Comparison of ENCODE assay signal across 18 cellular contexts in genomic region chr9:131260751-131261452, GRCh38. TPM values are rescaled to one million over a fixed set of nuclear protein-coding genes. Genes with fewer than 3 reads are reported as not detected.
DNase-seq lines count a peak whose midpoint lies in the region; ATAC-seq and TF ChIP-seq lines count a peak whose summit lies in the region.
"Had no signal": no experiment of that assay in that cellular context is flagged by ENCODE, and none has a peak within 500 bp of the region (broad histone marks: within the 10 kb centered on the region; RNA-seq: fewer than 3 reads in every experiment).

No MANE protein-coding gene starts in this region.

- H3K4me1 Mint-ChIP-seq in activated naive CD4-positive, alpha-beta T cell treated with anti-CD3 and anti-CD28 coated beads, Interleukin-2, amount 50 U/mL, for 24 hours, result peaks cover 65% of the 10 kb centered on the region
- peaks cover 64% of the 10 kb centered on the region for H3K4me1 Mint-ChIP-seq in activated naive CD4-positive, alpha-beta T cell treated with anti-CD3 and anti-CD28 coated beads for 36 hours (ENCODE audit: low read depth)
- H3K4me1 Mint-ChIP-seq in endothelial cell (ENCODE audit: unreplicated experiment), result peaks cover 22% of the 10 kb centered on the region
- peaks cover 8% of the 10 kb centered on the region for H3K4me1 Mint-ChIP-seq in neural crest cell
- peaks cover 63% of the 10 kb centered on the region for H3K4me1 Mint-ChIP-seq in activated CD4-positive, alpha-beta T cell treated with anti-CD3 and anti-CD28 coated beads for 36 hours

- no peak for DNase-seq in activated naive CD4-positive, alpha-beta T cell treated with anti-CD3 and anti-CD28 coated beads for 36 hours
- DNase-seq in H7 (peak; percentile 62), endothelial cell (ENCODE audit: low spot score) (no peak), neural crest cell (ENCODE audit: low read depth, low spot score) (no peak), SIG-M5 treated with dmso at 0.1 percent for 504 hours (lab: John Stamatoyannopoulos, UW; ENCODE audit: unreplicated experiment) (no peak), NCI-H187 (lab: John Stamatoyannopoulos, UW) (no peak)
- no peak for DNase-seq in activated CD4-positive, alpha-beta T cell treated with anti-CD3 and anti-CD28 coated beads for 36 hours
- DNase-seq: activated gamma-delta T cell; DMS153; NCI-H1417; NCI-H524 treated with DMSO at 0.1 percent for 48 hours; SK-N-SH; stimulated activated CD8-positive, alpha-beta memory T cell treated with anti-CD3 and anti-CD28 coated beads, Interleukin-4, amount 100 ng/mL, for 48 hours; substantia nigra had no signal

- CTCF ChIA-PET in activated naive CD4-positive, alpha-beta T cell treated with anti-CD3 and anti-CD28 coated beads for 36 hours (lab: Charles Lee), result no interaction called here
- CTCF ChIA-PET in activated CD4-positive, alpha-beta T cell treated with anti-CD3 and anti-CD28 coated beads for 36 hours (lab: Charles Lee), result no interaction called here

- no peak for ATAC-seq in activated CD4-positive, alpha-beta T cell treated with anti-CD3 and anti-CD28 coated beads for 36 hours
- ATAC-seq: A549; activated CD4-positive, CD25-positive, alpha-beta regulatory T cell treated with anti-CD3 and anti-CD28 coated beads, Interleukin-2, amount 50 U/mL, for 24 hours; right lobe of liver had no signal

- no peaks in the 10 kb centered on the region for H3K9me3 Mint-ChIP-seq in activated naive CD4-positive, alpha-beta T cell treated with anti-CD3 and anti-CD28 coated beads, Interleukin-2, amount 50 U/mL, for 24 hours
- H3K9me3 Mint-ChIP-seq in activated naive CD4-positive, alpha-beta T cell treated with anti-CD3 and anti-CD28 coated beads for 36 hours, result no peaks in the 10 kb centered on the region
- no peaks in the 10 kb centered on the region for H3K9me3 Mint-ChIP-seq in endothelial cell (ENCODE audit: unreplicated experiment)
- H3K9me3 Mint-ChIP-seq in neural crest cell, result no peaks in the 10 kb centered on the region
- H3K9me3 Mint-ChIP-seq in activated CD4-positive, alpha-beta T cell treated with anti-CD3 and anti-CD28 coated beads for 36 hours (ENCODE audit: low read depth), result no peaks in the 10 kb centered on the region

- no peaks in the 10 kb centered on the region for H3K27me3 Mint-ChIP-seq in activated naive CD4-positive, alpha-beta T cell treated with anti-CD3 and anti-CD28 coated beads, Interleukin-2, amount 50 U/mL, for 24 hours
- no peaks in the 10 kb centered on the region for H3K27me3 Mint-ChIP-seq in activated naive CD4-positive, alpha-beta T cell treated with anti-CD3 and anti-CD28 coated beads for 36 hours (ENCODE audit: low read depth)
- H3K27me3 Mint-ChIP-seq in endothelial cell (ENCODE audit: unreplicated experiment) (peaks cover 7% of the 10 kb centered on the region), neural crest cell (ENCODE audit: low read depth) (no peaks in the 10 kb centered on the region)
- no peaks in the 10 kb centered on the region for H3K27me3 Mint-ChIP-seq in activated CD4-positive, alpha-beta T cell treated with anti-CD3 and anti-CD28 coated beads for 36 hours

- no peak for TF ChIP-seq CTCF in endothelial cell (IDR thresholded peaks at IDR 0.05; ENCODE audit: unreplicated experiment)
- TF ChIP-seq CTCF in neural crest cell (conservative IDR thresholded peaks at IDR 0.05), result no peak

- intact Hi-C loops in activated naive CD4-positive, alpha-beta T cell treated with anti-CD3 and anti-CD28 coated beads for 36 hours (cut with micrococcal nuclease), result no loop called here
- intact Hi-C loops in activated CD4-positive, alpha-beta T cell treated with anti-CD3 and anti-CD28 coated beads for 36 hours (cut with DNase I, micrococcal nuclease), result loop anchor here in 1 of 2 experiments (10.0 kb wide), 1 partner anchor 1874 kb away; no protein-coding TSS in a partner anchor

- POLR2A ChIA-PET in activated CD4-positive, alpha-beta T cell treated with anti-CD3 and anti-CD28 coated beads for 36 hours (lab: Charles Lee), result no interaction called here

- peak overlapping the region; percentile 35 for H3K27ac Mint-ChIP-seq in activated naive CD4-positive, alpha-beta T cell treated with anti-CD3 and anti-CD28 coated beads, Interleukin-2, amount 50 U/mL, for 24 hours
- no peak overlapping the region for H3K27ac Mint-ChIP-seq in activated naive CD4-positive, alpha-beta T cell treated with anti-CD3 and anti-CD28 coated beads for 36 hours
- H3K27ac Mint-ChIP-seq in endothelial cell (ENCODE audit: unreplicated experiment) (no peak overlapping the region), neural crest cell (ENCODE audit: unreplicated experiment) (peak overlapping the region; percentile 67)
- H3K27ac Mint-ChIP-seq in activated CD4-positive, alpha-beta T cell treated with anti-CD3 and anti-CD28 coated beads for 36 hours, result no peak overlapping the region

- peaks cover 5% of the 10 kb centered on the region for H3K36me3 Mint-ChIP-seq in activated naive CD4-positive, alpha-beta T cell treated with anti-CD3 and anti-CD28 coated beads, Interleukin-2, amount 50 U/mL, for 24 hours
- peaks cover 28% of the 10 kb centered on the region for H3K36me3 Mint-ChIP-seq in activated naive CD4-positive, alpha-beta T cell treated with anti-CD3 and anti-CD28 coated beads for 36 hours (ENCODE audit: low read depth)
- peaks cover 26% of the 10 kb centered on the region for H3K36me3 Mint-ChIP-seq in endothelial cell (ENCODE audit: low read depth, unreplicated experiment)
- no peaks in the 10 kb centered on the region for H3K36me3 Mint-ChIP-seq in neural crest cell (ENCODE audit: low read depth)
- peaks cover 46% of the 10 kb centered on the region for H3K36me3 Mint-ChIP-seq in activated CD4-positive, alpha-beta T cell treated with anti-CD3 and anti-CD28 coated beads for 36 hours (ENCODE audit: low read depth)

- H3K36me3 ChIP-seq in H7 (replicated peaks; ENCODE audit: control insufficient read depth, insufficient read depth, low read length), result no peaks in the 10 kb centered on the region

- H3K4me3 ChIP-seq in H7 (ENCODE audit: insufficient read depth, low read depth, low read length), result no peak overlapping the region
- H3K4me3 ChIP-seq: A549, right lobe of liver had no signal

- no peaks in the 10 kb centered on the region for H3K27me3 ChIP-seq in H7 (ENCODE audit: control insufficient read depth, insufficient read depth, low read length)
- H3K27me3 ChIP-seq: right lobe of liver had no signal

- no peak overlapping the region for H3K4me3 Mint-ChIP-seq in activated naive CD4-positive, alpha-beta T cell treated with anti-CD3 and anti-CD28 coated beads, Interleukin-2, amount 50 U/mL, for 24 hours
- H3K4me3 Mint-ChIP-seq in activated naive CD4-positive, alpha-beta T cell treated with anti-CD3 and anti-CD28 coated beads for 36 hours, result no peak overlapping the region
- peak overlapping the region; percentile 37 for H3K4me3 Mint-ChIP-seq in endothelial cell (ENCODE audit: unreplicated experiment)
- no peak overlapping the region for H3K4me3 Mint-ChIP-seq in neural crest cell
- no peak overlapping the region for H3K4me3 Mint-ChIP-seq in activated CD4-positive, alpha-beta T cell treated with anti-CD3 and anti-CD28 coated beads for 36 hours

RNA-seq across cellular contexts. Expression of gene FAM78A, which starts 15.4 kb away (rescaled TPM):
- 10 to 100 TPM; 24.1 to 24.7 TPM for total RNA-seq in activated naive CD4-positive, alpha-beta T cell treated with anti-CD3 and anti-CD28 coated beads for 36 hours
- 1.6 and 3.4 TPM in 2 replicates for total RNA-seq in H7 (2014; rRNA removed; shearing (Covaris generic))
- total RNA-seq in endothelial cell (ENCODE audit: unreplicated experiment) (73.4 TPM), neural crest cell (3.8 and 4.4 TPM in 2 replicates)
- 10 to 100 TPM; 36.6 to 52.3 TPM for total RNA-seq in activated CD4-positive, alpha-beta T cell treated with anti-CD3 and anti-CD28 coated beads for 36 hours

RNA-seq across cellular contexts. Expression of gene PLPP7, which starts 28.6 kb away (rescaled TPM):
- total RNA-seq in activated naive CD4-positive, alpha-beta T cell treated with anti-CD3 and anti-CD28 coated beads for 36 hours, result under 1 TPM; 0.25 to 0.26 TPM
- 8.2 and 8.8 TPM in 2 replicates for total RNA-seq in H7 (2014; rRNA removed; shearing (Covaris generic))
- 4.9 TPM for total RNA-seq in endothelial cell (ENCODE audit: unreplicated experiment)
- 5.8 and 6.9 TPM in 2 replicates for total RNA-seq in neural crest cell
- total RNA-seq in activated CD4-positive, alpha-beta T cell treated with anti-CD3 and anti-CD28 coated beads for 36 hours, result under 1 TPM; 0.14 to 0.30 TPM

Comparison
In these comparisons a context has a peak if more than half of its experiments do, and no peak if none do; other contexts are left out.
1. H3K27ac Mint-ChIP-seq: peak in activated naive CD4-positive, alpha-beta T cell treated with anti-CD3 and anti-CD28 coated beads, Interleukin-2, amount 50 U/mL, for 24 hours (single experiment) and neural crest cell (single experiment); none in activated naive CD4-positive, alpha-beta T cell treated with anti-CD3 and anti-CD28 coated beads for 36 hours (single experiment), endothelial cell (single experiment) and activated CD4-positive, alpha-beta T cell treated with anti-CD3 and anti-CD28 coated beads for 36 hours (single experiment).